Comparison of ENCODE assay signal across 26 cellular contexts in genomic region chr7:105178928-105179541, GRCh38.
A peak's percentile ranks its signal among the peaks of the same experiment; 100 is the strongest.
DNase-seq lines count a peak whose midpoint lies in the region; ATAC-seq, FAIRE-seq and TF ChIP-seq lines count a peak whose summit lies in the region.
"Had no signal": no experiment of that assay in that cellular context is flagged by ENCODE, and none has a peak within 500 bp of the region (broad histone marks: within the 10 kb centered on the region; RNA-seq: fewer than 3 reads in every experiment).

No MANE protein-coding gene starts in this region.

- FAIRE-seq in GM12891 (lab: Jason Lieb, UNC), result peak; percentile 81
- FAIRE-seq: A549 had no signal

- WGBS in liver, result 53% methylated on average over 4 of the region's 4 CpGs

- peak overlapping the region in 1 of 2 donors; percentile 50 for H3K27ac ChIP-seq in liver (ENCODE audit: low read depth in 1 of 2, low read length in 2 of 2)
- H3K27ac ChIP-seq: A549, GM23248, SJSA1 had no signal

- H3K27me3 ChIP-seq in liver (ENCODE audit: control insufficient read depth in 4 of 4, insufficient read depth in 4 of 4, low read length in 3 of 4), result no peaks in the 10 kb centered on the region
- H3K27me3 ChIP-seq: SJSA1 had no signal

- H3K9ac ChIP-seq in liver (ENCODE audit: low read depth in 1 of 2, low read length in 2 of 2), result no peak overlapping the region
- H3K9ac ChIP-seq: GM23248 had no signal

- ATAC-seq in GM21360 (IDR thresholded peaks at IDR 0.05; ENCODE audit: unreplicated experiment), result no peak
- ATAC-seq: A549, PC-3 had no signal

- no peak for TF ChIP-seq CTCF in epithelial cell of esophagus (IDR thresholded peaks at IDR 0.05; ENCODE audit: insufficient read depth, low read depth, low read length, missing control alignments)
- TF ChIP-seq CTCF in liver (IDR thresholded peaks at IDR 0.05; ENCODE audit: low read depth, low read length, missing input control), result no peak

- no peak for DNase-seq in GM12891 (ENCODE audit: insufficient read length, low spot score)
- DNase-seq in NCI-H82 treated with DMSO at 0.1 percent for 48 hours (lab: John Stamatoyannopoulos, UW; ENCODE audit: unreplicated experiment), result peak; percentile 47
- peak; percentile 22 for DNase-seq in epithelial cell of esophagus (ENCODE audit: low read depth)
- DNase-seq in HCEC 1CT, result no peak
- DNase-seq in activated CD4-positive, alpha-beta T cell treated with anti-CD3 and anti-CD28 coated beads for 1 hour, result no peak
- no peak for DNase-seq in H4 (ENCODE audit: low spot score)
- DNase-seq: CD4-positive, alpha-beta memory T cell; COR-L47; DMS53; GM23248; H9; NCI-H1092; NCI-H1417 treated with DMSO at 0.1 percent for 48 hours; NCI-H1694 treated with DMSO at 0.1 percent for 48 hours; NCI-H2081; NCI-H2171 treated with DMSO at 0.1 percent for 48 hours; NCI-H345; NCI-H510A treated with DMSO at 0.1 percent for 48 hours; NCI-H748 treated with DMSO at 0.1 percent for 48 hours; NK-92 treated with Interleukin-12 subunit alpha and Interleukin-12 subunit beta, amount 100 ng/mL, for 24 hours; PC-3; Right ventricle myocardium superior had no signal

- H3K4me1 ChIP-seq in liver (ENCODE audit: control insufficient read depth in 4 of 4, insufficient read depth in 4 of 4, low read length in 3 of 4), result peaks cover 3 to 5% (median 4%) of the 10 kb centered on the region in 4 donors
- H3K4me1 ChIP-seq: SJSA1 had no signal

- H3K9me3 ChIP-seq in liver (ENCODE audit: control insufficient read depth in 4 of 4, low read length in 3 of 4), result peaks cover 0 to 3% (median 3%) of the 10 kb centered on the region in 4 donors
- H3K9me3 ChIP-seq: SJSA1 had no signal

- no peaks in the 10 kb centered on the region for H3K36me3 ChIP-seq in liver (ENCODE audit: control insufficient read depth in 4 of 4, insufficient read depth in 3 of 4, low read depth in 1 of 4, low read length in 3 of 4)
- H3K36me3 ChIP-seq: SJSA1 had no signal

- TF ChIP-seq RAD21 in liver (IDR thresholded peaks at IDR 0.05), result no peak

- TF ChIP-seq POLR2A in GM12891 (IDR thresholded peaks at IDR 0.05; ENCODE audit: low read depth, low read length), result no peak

- no peak overlapping the region for H3K4me3 ChIP-seq in epithelial cell of esophagus (ENCODE audit: low read length)
- no peak overlapping the region for H3K4me3 ChIP-seq in liver (ENCODE audit: low read depth in 1 of 3, low read length in 3 of 3)
- H3K4me3 ChIP-seq: A549, GM23248, SJSA1 had no signal

TF ChIP-seq in GM12891, 5 proteins besides CTCF, POLR2A, EP300 and RAD21:
- no peak for TF ChIP-seq POLR2AphosphoS5 (IDR thresholded peaks at IDR 0.05; ENCODE audit: low read depth, low read length)
TF ChIP-seq in GM12891: peak in this region for 0.

TF ChIP-seq in liver, 16 proteins besides CTCF, POLR2A, EP300 and RAD21:
- TF ChIP-seq REST (IDR thresholded peaks at IDR 0.05) (no peak), YY1 (IDR thresholded peaks at IDR 0.05) (peak; percentile 13), RXRA (IDR thresholded peaks at IDR 0.05) (peak in 1 of 2 donors; percentile 21), SP1 (IDR thresholded peaks at IDR 0.05) (peak; percentile 19), HNF4A (conservative IDR thresholded peaks at IDR 0.05) (peak; percentile 69 to 72)

Comparison
In these comparisons a context has a peak if more than half of its experiments do, and no peak if none do; other contexts are left out.
1. DNase-seq: peak in NCI-H82 treated with DMSO at 0.1 percent for 48 hours (single experiment) and epithelial cell of esophagus (single experiment); none in GM12891 (single experiment), HCEC 1CT (single experiment), activated CD4-positive, alpha-beta T cell treated with anti-CD3 and anti-CD28 coated beads for 1 hour (single experiment) and H4 (single experiment).